In the genomic region with DNA sequence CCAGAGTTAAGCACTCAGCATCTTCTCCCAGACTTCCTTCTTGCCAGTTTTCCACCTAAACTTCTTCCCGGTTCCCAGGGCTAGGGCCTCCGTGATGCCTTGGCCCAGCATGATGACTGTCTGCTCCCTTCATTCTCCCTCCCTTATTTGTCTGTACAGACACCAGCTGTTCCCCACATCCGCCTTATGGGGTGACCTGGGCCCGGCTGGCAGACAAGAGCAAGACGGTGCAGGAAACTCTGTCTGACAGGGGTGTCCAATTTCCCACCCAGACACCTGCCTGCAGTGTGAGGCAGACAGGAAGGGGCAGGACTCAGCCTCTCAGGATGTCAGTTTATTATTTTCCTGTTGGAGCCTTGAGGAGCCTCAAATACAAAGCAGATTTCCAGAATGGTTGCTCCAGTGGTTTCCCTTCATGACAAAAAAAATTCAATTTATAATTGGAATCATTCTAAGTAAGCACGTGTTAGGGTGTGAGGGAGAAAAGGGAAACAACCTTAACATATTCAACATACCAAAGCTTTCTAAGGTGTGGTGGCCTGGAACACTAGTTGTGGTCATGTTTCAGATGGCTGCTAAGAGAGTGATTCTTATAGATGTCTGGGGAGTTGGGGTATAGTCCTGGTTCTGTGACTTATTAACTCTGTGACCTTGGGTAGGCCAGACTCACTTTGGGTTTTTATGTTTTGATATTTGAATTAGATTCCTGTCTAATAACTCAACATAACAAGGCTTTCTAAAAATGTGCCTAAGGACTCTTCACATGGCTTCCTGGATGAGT, we compare ENCODE assay signal across 13 cellular contexts.
A peak's percentile ranks its signal among the peaks of the same experiment; 100 is the strongest.
DNase-seq lines count a peak whose midpoint lies in the region; ATAC-seq and TF ChIP-seq lines count a peak whose summit lies in the region.
"Had no signal": no experiment of that assay in that cellular context is flagged by ENCODE, and none has a peak within 500 bp of the region (broad histone marks: within the 10 kb centered on the region; RNA-seq: fewer than 3 reads in every experiment).

No MANE protein-coding gene starts in this region.

- H3K9me3 Mint-ChIP-seq in endothelial cell (ENCODE audit: unreplicated experiment), result no peaks in the 10 kb centered on the region
- peaks cover 4% of the 10 kb centered on the region for H3K9me3 Mint-ChIP-seq in activated CD4-positive, alpha-beta T cell treated with anti-CD3 and anti-CD28 coated beads, Interleukin-2, amount 10 ng/mL, durations not matched to agents 24 days and 14 days
- peaks cover 0 to 2% (median 0%) of the 10 kb centered on the region in 11 donors for H3K9me3 Mint-ChIP-seq in naive thymus-derived CD4-positive, alpha-beta T cell
- H3K9me3 Mint-ChIP-seq: activated T-cell treated with anti-CD3 and anti-CD28 coated beads, Interleukin-2, amount 50 U/mL, for 4 hours had no signal

- H3K27ac Mint-ChIP-seq in endothelial cell (ENCODE audit: unreplicated experiment), result peak overlapping the region; percentile 73
- no peak overlapping the region for H3K27ac Mint-ChIP-seq in activated CD4-positive, alpha-beta T cell treated with anti-CD3 and anti-CD28 coated beads, Interleukin-2, amount 10 ng/mL, durations not matched to agents 24 days and 14 days
- H3K27ac Mint-ChIP-seq in naive thymus-derived CD4-positive, alpha-beta T cell, result no peak overlapping the region

- no peaks in the 10 kb centered on the region for H3K9me3 ChIP-seq in naive thymus-derived CD4-positive, alpha-beta T cell (ENCODE audit: control insufficient read depth in 2 of 3, low read length in 3 of 3)
- H3K9me3 ChIP-seq: tibial artery had no signal

- TF ChIP-seq CTCF in endothelial cell (IDR thresholded peaks at IDR 0.05; ENCODE audit: unreplicated experiment), result no peak

- ATAC-seq in GM21515 (IDR thresholded peaks at IDR 0.05; ENCODE audit: unreplicated experiment) (peak; percentile 35), HG03175 (IDR thresholded peaks at IDR 0.05; ENCODE audit: unreplicated experiment) (peak; percentile 72)
- no peak for ATAC-seq in naive thymus-derived CD4-positive, alpha-beta T cell
- ATAC-seq: activated T-cell treated with anti-CD3 and anti-CD28 coated beads, Interleukin-2, amount 50 U/mL, for 4 hours had no signal

- H3K27ac ChIP-seq in naive thymus-derived CD4-positive, alpha-beta T cell (ENCODE audit: low read depth, low read length), result no peak overlapping the region
- H3K27ac ChIP-seq: tibial artery had no signal

- H3K36me3 Mint-ChIP-seq in endothelial cell (ENCODE audit: low read depth, unreplicated experiment), result no peaks in the 10 kb centered on the region
- H3K36me3 Mint-ChIP-seq in activated CD4-positive, alpha-beta T cell treated with anti-CD3 and anti-CD28 coated beads, Interleukin-2, amount 10 ng/mL, durations not matched to agents 24 days and 14 days (ENCODE audit: low read depth), result no peaks in the 10 kb centered on the region
- peaks cover 0 to 22% (median 5%) of the 10 kb centered on the region in 5 donors for H3K36me3 Mint-ChIP-seq in naive thymus-derived CD4-positive, alpha-beta T cell

- no peaks in the 10 kb centered on the region for H3K36me3 ChIP-seq in naive thymus-derived CD4-positive, alpha-beta T cell (ENCODE audit: control insufficient read depth in 2 of 3, insufficient read depth in 3 of 3, low read length in 3 of 3)

- no peak overlapping the region for H3K4me3 ChIP-seq in naive thymus-derived CD4-positive, alpha-beta T cell (ENCODE audit: low read length)
- H3K4me3 ChIP-seq: tibial artery had no signal

- no peaks in the 10 kb centered on the region for H3K4me1 ChIP-seq in naive thymus-derived CD4-positive, alpha-beta T cell (ENCODE audit: control insufficient read depth in 2 of 2, insufficient read depth in 2 of 2, low read length in 2 of 2)
- H3K4me1 ChIP-seq: tibial artery had no signal

- CTCF ChIA-PET in naive thymus-derived CD4-positive, alpha-beta T cell (lab: Charles Lee), result no interaction called here

- POLR2A ChIA-PET in naive thymus-derived CD4-positive, alpha-beta T cell (lab: Charles Lee), result no interaction called here

- intact Hi-C loops in activated CD4-positive, alpha-beta T cell treated with anti-CD3 and anti-CD28 coated beads, Interleukin-2, amount 10 ng/mL, durations not matched to agents 24 days and 14 days (cut with micrococcal nuclease), result no loop called here
- intact Hi-C loops in naive thymus-derived CD4-positive, alpha-beta T cell (cut with micrococcal nuclease), result no loop called here

- no peak overlapping the region for H3K4me3 Mint-ChIP-seq in endothelial cell (ENCODE audit: unreplicated experiment)
- no peak overlapping the region for H3K4me3 Mint-ChIP-seq in activated CD4-positive, alpha-beta T cell treated with anti-CD3 and anti-CD28 coated beads, Interleukin-2, amount 10 ng/mL, durations not matched to agents 24 days and 14 days
- H3K4me3 Mint-ChIP-seq in naive thymus-derived CD4-positive, alpha-beta T cell, result no peak overlapping the region
- H3K4me3 Mint-ChIP-seq: activated T-cell treated with anti-CD3 and anti-CD28 coated beads, Interleukin-2, amount 50 U/mL, for 4 hours had no signal

- DNase-seq in EH (ENCODE audit: low read depth), result peak; percentile 52
- DNase-seq in endothelial cell (ENCODE audit: low spot score), result peak; percentile 37
- DNase-seq in activated T-cell treated with anti-CD3 and anti-CD28 coated beads, Interleukin-2, amount 50 U/mL, for 1 hour, result no peak
- no peak for DNase-seq in activated CD4-positive, alpha-beta T cell treated with anti-CD3 and anti-CD28 coated beads, Interleukin-2, amount 10 ng/mL, durations not matched to agents 24 days and 14 days
- DNase-seq in SW480 (ENCODE audit: low spot score), result no peak
- no peak for DNase-seq in naive thymus-derived CD4-positive, alpha-beta T cell
- DNase-seq: activated T-cell treated with anti-CD3 and anti-CD28 coated beads, Interleukin-2, amount 50 U/mL, for 4 hours; hypothalamus; Kasumi-1; midbrain; tibial artery had no signal

- H3K4me1 Mint-ChIP-seq in endothelial cell (ENCODE audit: unreplicated experiment), result peaks cover 14% of the 10 kb centered on the region
- no peaks in the 10 kb centered on the region for H3K4me1 Mint-ChIP-seq in activated CD4-positive, alpha-beta T cell treated with anti-CD3 and anti-CD28 coated beads, Interleukin-2, amount 10 ng/mL, durations not matched to agents 24 days and 14 days
- H3K4me1 Mint-ChIP-seq in naive thymus-derived CD4-positive, alpha-beta T cell, result no peaks in the 10 kb centered on the region

- no peaks in the 10 kb centered on the region for H3K27me3 ChIP-seq in naive thymus-derived CD4-positive, alpha-beta T cell (ENCODE audit: control insufficient read depth in 2 of 2, insufficient read depth in 2 of 2, low read length in 2 of 2)
- H3K27me3 ChIP-seq: tibial artery had no signal

- peaks cover 8% of the 10 kb centered on the region for H3K27me3 Mint-ChIP-seq in endothelial cell (ENCODE audit: unreplicated experiment)
- H3K27me3 Mint-ChIP-seq in activated CD4-positive, alpha-beta T cell treated with anti-CD3 and anti-CD28 coated beads, Interleukin-2, amount 10 ng/mL, durations not matched to agents 24 days and 14 days, result no peaks in the 10 kb centered on the region
- H3K27me3 Mint-ChIP-seq in naive thymus-derived CD4-positive, alpha-beta T cell, result no peaks in the 10 kb centered on the region

Comparison
In these comparisons a context has a peak if more than half of its experiments do, and no peak if none do; other contexts are left out.
1. DNase-seq: peak in EH (single experiment) and endothelial cell (single experiment); none in activated T-cell treated with anti-CD3 and anti-CD28 coated beads, Interleukin-2, amount 50 U/mL, for 1 hour (single experiment), activated CD4-positive, alpha-beta T cell treated with anti-CD3 and anti-CD28 coated beads, Interleukin-2, amount 10 ng/mL, durations not matched to agents 24 days and 14 days (single experiment), SW480 (single experiment) and naive thymus-derived CD4-positive, alpha-beta T cell (0 of 9).